30 cellular contexts compared by ENCODE assay signal in genomic region chr2:33949371-33949770, GRCh38.
DNase-seq lines count a peak whose midpoint lies in the region; ATAC-seq, FAIRE-seq and TF ChIP-seq lines count a peak whose summit lies in the region.
"Had no signal": no experiment of that assay in that cellular context is flagged by ENCODE, and none has a peak within 500 bp of the region (broad histone marks: within the 10 kb centered on the region; RNA-seq: fewer than 3 reads in every experiment).

No MANE protein-coding gene starts in this region.

- H3K4me3 ChIP-seq in right lobe of liver (no peak overlapping the region), HepG2 (replicated peaks in 1 of 3; ENCODE audit: insufficient read depth in 1 of 3, low read depth in 2 of 3, low read length in 3 of 3) (no peak overlapping the region)
- H3K4me3 ChIP-seq: A549; BLaER1; BLaER1 treated with 17β-estradiol and CSF1 and Interleukin-3, amounts not matched to agents 10 nM and 100 nM had no signal

- H3K9me3 ChIP-seq in right lobe of liver (no peaks in the 10 kb centered on the region), HepG2 (ENCODE audit: low read length) (peaks cover 6% of the 10 kb centered on the region; the same call in 1 of the 2 replicates)
- H3K9me3 ChIP-seq: A549, BE2C, BLaER1, Caco-2 had no signal

- ATAC-seq in right lobe of liver (peak in 3 of 4 donors; percentile 73 to 86 (median 77)), HepG2 (no peak)
- ATAC-seq: A549; CD8-positive, alpha-beta T cell had no signal

- no TSS peak for BruUV-seq in HepG2 (replicated peaks; lab: Mats Ljungman, UMichigan)

- CTCF ChIA-PET in HepG2 (lab: Yijun Ruan, JAX; ENCODE audit: low intra/inter-chr PET ratio, low total read pairs) = no interaction called here

- no peaks in the 10 kb centered on the region for H3K27me3 ChIP-seq in right lobe of liver
- H3K27me3 ChIP-seq in HepG2 (ENCODE audit: control insufficient read depth in 1 of 2, insufficient read depth in 2 of 2, low read length in 2 of 2) = no peaks in the 10 kb centered on the region
- H3K27me3 ChIP-seq: BE2C; BLaER1; BLaER1 treated with 17β-estradiol and CSF1 and Interleukin-3, amounts not matched to agents 10 nM and 100 nM had no signal

- TF ChIP-seq EP300 in HepG2 (IDR thresholded peaks at IDR 0.05; ENCODE audit: low read depth in 2 of 2, low read length in 2 of 2) (no peak), HepG2 (CRISPR knock-in tag; IDR thresholded peaks at IDR 0.05; ENCODE audit: borderline replicate concordance) (no peak)

- no peaks in the 10 kb centered on the region for H3K79me2 ChIP-seq in HepG2 (ENCODE audit: insufficient read depth, low read length)

- TF ChIP-seq CTCF in right lobe of liver (IDR thresholded peaks at IDR 0.05) = no peak
- no peak for TF ChIP-seq CTCF in HepG2 (CRISPR knock-in tag; IDR thresholded peaks at IDR 0.05)

- H3K9ac ChIP-seq in HepG2 (ENCODE audit: insufficient read depth, low read depth, low read length) = no peak overlapping the region
- H3K9ac ChIP-seq: BLaER1; BLaER1 treated with 17β-estradiol and CSF1 and Interleukin-3, amounts not matched to agents 10 nM and 100 nM had no signal

- H4K20me1 ChIP-seq in HepG2 (ENCODE audit: insufficient read depth, low read length) = no peaks in the 10 kb centered on the region
- H4K20me1 ChIP-seq: BLaER1; BLaER1 treated with 17β-estradiol and CSF1 and Interleukin-3, amounts not matched to agents 10 nM and 100 nM had no signal

- in situ Hi-C loops in HepG2 (cut with HindIII; ENCODE audit: extremely low pct_ligation_motif_present, low pct_unique_long_range_greater_than_20kb) = no loop called here

- no peak for TF ChIP-seq RAD21 in HepG2 (CRISPR knock-in tag; IDR thresholded peaks at IDR 0.05)

- no peak overlapping the region for H3K4me2 ChIP-seq in HepG2 (ENCODE audit: low read depth, low read length)
- H3K4me2 ChIP-seq: A549; BLaER1; BLaER1 treated with 17β-estradiol and CSF1 and Interleukin-3, amounts not matched to agents 10 nM and 100 nM had no signal

- POLR2A ChIA-PET in HepG2 (lab: Yijun Ruan, JAX) = no interaction called here

- H3K4me1 ChIP-seq in right lobe of liver (no peaks in the 10 kb centered on the region), HepG2 (ENCODE audit: insufficient read depth, low read length) (0 out of 2 replicates have a peak, but pooled peaks cover 5% of the 10 kb centered on the region)
- H3K4me1 ChIP-seq: A549; BE2C; BLaER1; BLaER1 treated with 17β-estradiol and CSF1 and Interleukin-3, amounts not matched to agents 10 nM and 100 nM; Caco-2 had no signal

- DNase-seq in DMS53 (lab: John Stamatoyannopoulos, UW) = peak; percentile 14
- no peak for DNase-seq in DMS53 treated with DMSO at 0.1 percent for 48 hours (lab: John Stamatoyannopoulos, UW; ENCODE audit: unreplicated experiment)
- DNase-seq in right lobe of liver = no peak
- DNase-seq in HepG2 (ENCODE audit: low spot score) = no peak
- DNase-seq: 8988T; ACHN; AML-193; BE2C; C1 segment of cervical spinal cord; Caco-2; Calu3; CD4-positive, alpha-beta memory T cell; CD4-positive, alpha-beta T cell; CD4-positive, CD25-positive, alpha-beta regulatory T cell; CD8-positive, alpha-beta memory T cell; CD8-positive, alpha-beta T cell; COR-L47; DMS 273 treated with DMSO at 0.1 percent for 48 hours; DMS153; DMS79; DMS79 treated with DMSO at 0.1 percent for 48 hours; DND-41; EL had no signal

- H3K36me3 ChIP-seq in right lobe of liver (no peaks in the 10 kb centered on the region), HepG2 (replicated peaks in 1 of 2; ENCODE audit: control insufficient read depth in 1 of 2, insufficient read depth in 2 of 2, low read length in 2 of 2) (no peaks in the 10 kb centered on the region)
- H3K36me3 ChIP-seq: BE2C; BLaER1; BLaER1 treated with 17β-estradiol and CSF1 and Interleukin-3, amounts not matched to agents 10 nM and 100 nM had no signal

- no peak overlapping the region for H3K27ac ChIP-seq in right lobe of liver
- H3K27ac ChIP-seq in HepG2 (ENCODE audit: extremely low read length, insufficient read depth, low read length) = no peak overlapping the region
- H3K27ac ChIP-seq: 22Rv1; A549; BLaER1; BLaER1 treated with 17β-estradiol and CSF1 and Interleukin-3, amounts not matched to agents 10 nM and 100 nM; C4-2B had no signal

- no peak for TF ChIP-seq POLR2A in right lobe of liver (IDR thresholded peaks at IDR 0.05)
- TF ChIP-seq POLR2A in HepG2 (IDR thresholded peaks at IDR 0.05; ENCODE audit: insufficient read depth in 1 of 2, low read depth in 2 of 2, low read length in 2 of 2) = no peak

- H2AFZ ChIP-seq in HepG2 (ENCODE audit: low read length) = no peak overlapping the region

- intact Hi-C loops in right lobe of liver (cut with DNase I) = no loop called here
- intact Hi-C loops in HepG2 (cut with micrococcal nuclease; ENCODE audit: unreplicated experiment) = no loop called here

- no peak for FAIRE-seq in HepG2 (lab: Jason Lieb, UNC)
- FAIRE-seq: A204.1, A549, D721Med had no signal

TF ChIP-seq in HepG2, 621 proteins besides CTCF, POLR2A, EP300 and RAD21 (continues in another document):
- no peak for TF ChIP-seq PPARG (CRISPR knock-in tag; conservative IDR thresholded peaks at IDR 0.05)
- no peak for TF ChIP-seq CBX5 (CRISPR knock-in tag; IDR thresholded peaks at IDR 0.05; ENCODE audit: borderline replicate concordance)
- no peak for TF ChIP-seq ZNF883 (CRISPR knock-in tag; IDR thresholded peaks at IDR 0.05; ENCODE audit: not compliant biosample characterization)
- TF ChIP-seq MAX (IDR thresholded peaks at IDR 0.05) = no peak
- TF ChIP-seq, protein P1, sequence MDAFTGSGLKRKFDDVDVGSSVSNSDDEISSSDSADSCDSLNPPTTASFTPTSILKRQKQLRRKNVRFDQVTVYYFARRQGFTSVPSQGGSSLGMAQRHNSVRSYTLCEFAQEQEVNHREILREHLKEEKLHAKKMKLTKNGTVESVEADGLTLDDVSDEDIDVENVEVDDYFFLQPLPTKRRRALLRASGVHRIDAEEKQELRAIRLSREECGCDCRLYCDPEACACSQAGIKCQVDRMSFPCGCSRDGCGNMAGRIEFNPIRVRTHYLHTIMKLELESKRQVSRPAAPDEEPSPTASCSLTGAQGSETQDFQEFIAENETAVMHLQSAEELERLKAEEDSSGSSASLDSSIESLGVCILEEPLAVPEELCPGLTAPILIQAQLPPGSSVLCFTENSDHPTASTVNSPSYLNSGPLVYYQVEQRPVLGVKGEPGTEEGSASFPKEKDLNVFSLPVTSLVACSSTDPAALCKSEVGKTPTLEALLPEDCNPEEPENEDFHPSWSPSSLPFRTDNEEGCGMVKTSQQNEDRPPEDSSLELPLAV (CRISPR knock-in tag; conservative IDR thresholded peaks at IDR 0.05; ENCODE audit: low read depth) = no peak
- TF ChIP-seq ZNF101 (CRISPR knock-in tag; IDR thresholded peaks at IDR 0.05; ENCODE audit: borderline replicate concordance, low read depth) = no peak
- no peak for TF ChIP-seq ZBTB20 (CRISPR knock-in tag; IDR thresholded peaks at IDR 0.05; ENCODE audit: borderline replicate concordance, low read depth)
- TF ChIP-seq MTERF4 (CRISPR knock-in tag; IDR thresholded peaks at IDR 0.05) = no peak
- no peak for TF ChIP-seq CBFB (CRISPR knock-in tag; IDR thresholded peaks at IDR 0.05)
- TF ChIP-seq ZMAT3 (CRISPR knock-in tag; conservative IDR thresholded peaks at IDR 0.05) = no peak
- no peak for TF ChIP-seq ZNF512B (CRISPR knock-in tag; IDR thresholded peaks at IDR 0.05; ENCODE audit: borderline replicate concordance)
